ENCODE assay signal across 23 cellular contexts in the genomic region with DNA sequence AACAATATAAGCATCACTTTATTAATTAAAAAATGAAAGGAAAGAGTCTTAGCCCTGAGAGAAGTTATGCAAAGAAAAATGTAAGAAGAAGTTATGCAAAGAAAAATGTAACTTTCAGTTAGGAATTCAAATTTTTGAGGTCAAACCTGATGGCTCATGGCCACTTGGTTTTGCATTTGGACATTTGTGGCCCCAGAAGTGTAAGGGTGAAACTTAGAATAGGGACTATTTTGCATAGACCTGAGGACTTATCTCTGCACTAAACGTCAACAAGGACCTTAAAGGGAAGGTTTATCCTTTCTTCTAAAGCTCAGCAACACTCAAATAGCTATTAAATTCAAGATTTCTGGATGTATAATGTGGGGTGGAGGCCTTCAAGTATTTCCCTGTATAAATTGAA.
"Had no signal": no experiment of that assay in that cellular context is flagged by ENCODE, and none has a peak within 500 bp of the region (broad histone marks: within the 10 kb centered on the region; RNA-seq: fewer than 3 reads in every experiment).

No MANE protein-coding gene starts in this region.

- H3K4me3 Mint-ChIP-seq: activated CD8-positive, alpha-beta memory T cell treated with anti-CD3 and anti-CD28 coated beads, Interleukin-2, amount 10 ng/mL, durations not matched to agents 7 days and 5 days; activated naive CD8-positive, alpha-beta T cell; activated T-cell treated with anti-CD3 and anti-CD28 coated beads, Interleukin-2, amount 50 U/mL, for 4 hours; T-helper 17 cell; WTC11 had no signal

- H3K27me3 ChIP-seq: brain microvascular endothelial cell, cardiac muscle cell had no signal

- H3K36me3 Mint-ChIP-seq: activated CD8-positive, alpha-beta memory T cell treated with anti-CD3 and anti-CD28 coated beads, Interleukin-2, amount 10 ng/mL, durations not matched to agents 7 days and 5 days; activated naive CD8-positive, alpha-beta T cell; WTC11 had no signal

- H3K36me3 ChIP-seq: brain microvascular endothelial cell, cardiac muscle cell had no signal

- H3K4me1 Mint-ChIP-seq: activated CD8-positive, alpha-beta memory T cell treated with anti-CD3 and anti-CD28 coated beads, Interleukin-2, amount 10 ng/mL, durations not matched to agents 7 days and 5 days; T-helper 17 cell had no signal

- H3K4me2 ChIP-seq: PC-9 had no signal

- H3K4me3 ChIP-seq: cardiac muscle cell, PC-9 had no signal

- H3K27ac ChIP-seq: brain microvascular endothelial cell, cardiac muscle cell, PC-9 had no signal

- H3K27ac Mint-ChIP-seq: activated CD8-positive, alpha-beta memory T cell treated with anti-CD3 and anti-CD28 coated beads, Interleukin-2, amount 10 ng/mL, durations not matched to agents 7 days and 5 days; activated naive CD8-positive, alpha-beta T cell; T-helper 17 cell; WTC11 had no signal

- H2AFZ ChIP-seq: PC-9 had no signal

- H3K27me3 Mint-ChIP-seq: activated CD8-positive, alpha-beta memory T cell treated with anti-CD3 and anti-CD28 coated beads, Interleukin-2, amount 10 ng/mL, durations not matched to agents 7 days and 5 days; activated naive CD8-positive, alpha-beta T cell; T-helper 17 cell had no signal

- H3K9me3 Mint-ChIP-seq: activated T-cell treated with anti-CD3 and anti-CD28 coated beads, Interleukin-2, amount 50 U/mL, for 4 hours had no signal

- ATAC-seq: activated CD8-positive, alpha-beta memory T cell treated with anti-CD3 and anti-CD28 coated beads, Interleukin-2, amount 10 ng/mL, durations not matched to agents 7 days and 5 days; activated T-cell treated with anti-CD3 and anti-CD28 coated beads, Interleukin-2, amount 50 U/mL, for 4 hours; T-helper 17 cell; WTC11 had no signal

- DNase-seq: activated CD4-positive, alpha-beta T cell treated with anti-CD3 and anti-CD28 coated beads for 48 hours; activated CD4-positive, alpha-beta T cell treated with anti-CD3 and anti-CD28 coated beads, Interleukin-2, amount 50 U/mL, for 48 hours; activated CD4-positive, CD25-positive, alpha-beta regulatory T cell treated with anti-CD3 and anti-CD28 coated beads, Interleukin-2, amount 50 U/mL, for 72 hours; activated CD8-positive, alpha-beta memory T cell treated with anti-CD3 and anti-CD28 coated beads, Interleukin-2, amount 10 ng/mL, durations not matched to agents 7 days and 5 days; activated effector memory CD4-positive, alpha-beta T cell treated with anti-CD3 and anti-CD28 coated beads, Interleukin-2, amount 50 U/mL, for 16 hours; activated naive CD4-positive, alpha-beta T cell treated with Interleukin-2 at 50 U/mL for 16 hours; activated T-cell treated with anti-CD3 and anti-CD28 coated beads, Interleukin-2, amount 50 U/mL, for 4 hours; brain microvascular endothelial cell; NCI-H1092 treated with DMSO at 0.1 percent for 48 hours; NCI-H1417 treated with DMSO at 0.1 percent for 48 hours; NCI-H1694; NCI-H2029; NCI-H2107; NCI-H2171 treated with DMSO at 0.1 percent for 48 hours; NCI-H226; NCI-H69; PC-9; SHP77 treated with DMSO at 0.1 percent for 48 hours; T-helper 17 cell; T-helper 9 cell had no signal
